5 cellular contexts compared by ENCODE assay signal in the genomic region with DNA sequence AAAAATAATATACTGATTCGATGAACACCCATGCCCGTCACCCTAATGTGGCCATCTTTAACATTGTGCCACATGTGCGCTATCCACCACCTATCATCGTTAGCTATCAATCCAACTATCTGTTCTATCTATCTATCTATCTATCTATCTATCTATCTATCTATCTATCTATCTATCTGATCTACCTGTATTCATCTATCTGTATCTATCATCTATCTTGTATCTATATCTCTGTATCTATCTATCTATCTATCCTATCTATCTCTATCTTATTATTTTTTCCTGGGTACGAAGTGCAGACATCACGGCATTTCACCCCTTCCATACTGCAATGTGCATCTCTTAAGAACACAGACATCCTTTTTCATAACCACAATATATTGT.
"Had no signal": no experiment of that assay in that cellular context is flagged by ENCODE, and none has a peak within 500 bp of the region (broad histone marks: within the 10 kb centered on the region; RNA-seq: fewer than 3 reads in every experiment).

No MANE protein-coding gene starts in this region.

- H3K27ac ChIP-seq: HL-60, KMS-11 had no signal

- FAIRE-seq: HepG2 had no signal

- DNase-seq: KBM-7, KG1 had no signal

- H3K9ac ChIP-seq: KMS-11 had no signal
